In genomic region chr14:101840649-101841365, GRCh38 we compare ENCODE assay signal across 2 cellular contexts.
TF ChIP-seq lines count a peak whose summit lies in the region.

No MANE protein-coding gene starts in this region.

TF ChIP-seq in SK-N-SH, 30 proteins besides CTCF, POLR2A, EP300 and RAD21:
- TF ChIP-seq SMC3 (IDR thresholded peaks at IDR 0.05; ENCODE audit: low read depth, low read length) (peak; percentile 15; the same call in 1 of the 2 replicates), EZH2phosphoT487 (IDR thresholded peaks at IDR 0.05; ENCODE audit: borderline replicate concordance, low read depth) (no peak), TCF12 (IDR thresholded peaks at IDR 0.05) (peak; percentile 30; the same call in 1 of the 2 replicates), FOXJ3 (CRISPR knock-in tag; IDR thresholded peaks at IDR 0.05) (peak; percentile 92), NRF1 (IDR thresholded peaks at IDR 0.05; ENCODE audit: low read depth, low read length) (no peak), GATA2 (CRISPR knock-in tag; IDR thresholded peaks at IDR 0.05) (peak; percentile 54; the same call in 1 of the 2 replicates), YY1 (IDR thresholded peaks at IDR 0.05; ENCODE audit: low read depth) (no peak), TEAD4 (IDR thresholded peaks at IDR 0.05; ENCODE audit: borderline replicate concordance, insufficient read depth) (no peak), PBX3 (IDR thresholded peaks at IDR 0.05) (no peak), RFX5 (IDR thresholded peaks at IDR 0.05; ENCODE audit: low read length) (peak; percentile 59; the same call in 1 of the 2 replicates), MXI1 (IDR thresholded peaks at IDR 0.05; ENCODE audit: low read depth, low read length) (peak; percentile 60; the same call in 1 of the 2 replicates), CHD2 (IDR thresholded peaks at IDR 0.05; ENCODE audit: low read length, partially characterized antibody) (peak; percentile 85), TAF1 (IDR thresholded peaks at IDR 0.05; ENCODE audit: borderline replicate concordance, low read depth, low read length) (no peak), RCOR1 (IDR thresholded peaks at IDR 0.05; ENCODE audit: low read length) (peak; percentile 95), USF1 (IDR thresholded peaks at IDR 0.05; ENCODE audit: borderline replicate concordance, low read depth) (no peak)

TF ChIP-seq in H1, 55 proteins besides CTCF, POLR2A, EP300 and RAD21:
- TF ChIP-seq POU5F1 (IDR thresholded peaks at IDR 0.05; ENCODE audit: low read depth, low read length) (no peak), HDAC2 (IDR thresholded peaks at IDR 0.05; ENCODE audit: borderline replicate concordance in 1 of 2, low read depth in 2 of 2, low read length in 2 of 2) (peak in 1 of 2 experiments; percentile 88; a peak in 1 of 4 replicates), KDM1A (IDR thresholded peaks at IDR 0.05; ENCODE audit: borderline replicate concordance, low read length) (peak; percentile 91), RXRA (IDR thresholded peaks at IDR 0.05; ENCODE audit: insufficient read depth, low read depth, low read length) (no peak), CBX5 (IDR thresholded peaks at IDR 0.05; ENCODE audit: low read depth, low read length) (no peak), TAF7 (optimal IDR thresholded peaks at IDR 0.05; ENCODE audit: borderline replicate concordance, low read depth, low read length) (no peak), BRCA1 (IDR thresholded peaks at IDR 0.05; ENCODE audit: low read depth, low read length) (no peak), MAX (IDR thresholded peaks at IDR 0.05) (no peak), SRF (IDR thresholded peaks at IDR 0.05; ENCODE audit: low read depth, low read length) (no peak)
